In the genomic region with DNA sequence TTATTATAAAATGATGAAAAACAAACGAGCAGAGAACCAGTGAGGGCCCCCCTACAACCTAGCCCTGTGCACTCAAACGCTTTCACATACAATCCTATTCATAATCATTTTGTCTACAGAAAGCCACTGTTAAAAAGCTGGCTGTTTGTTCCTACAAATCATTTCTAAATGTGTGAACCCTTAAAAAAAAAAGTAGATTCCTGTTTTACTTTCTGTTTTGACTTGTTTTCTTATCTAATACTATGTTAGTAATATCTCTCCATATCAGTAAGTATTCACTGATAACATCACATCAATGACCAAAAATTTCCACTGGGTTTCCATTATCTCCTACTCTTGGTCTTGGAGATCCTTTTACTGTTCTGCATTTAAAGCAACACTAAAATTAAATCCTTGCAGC, we compare ENCODE assay signal across 1 cellular context.
TF ChIP-seq lines count a peak whose summit lies in the region.

No MANE protein-coding gene starts in this region.

TF ChIP-seq in GM23338, 12 proteins besides CTCF, POLR2A, EP300 and RAD21 (continued from another document):
- TF ChIP-seq, protein P1, sequence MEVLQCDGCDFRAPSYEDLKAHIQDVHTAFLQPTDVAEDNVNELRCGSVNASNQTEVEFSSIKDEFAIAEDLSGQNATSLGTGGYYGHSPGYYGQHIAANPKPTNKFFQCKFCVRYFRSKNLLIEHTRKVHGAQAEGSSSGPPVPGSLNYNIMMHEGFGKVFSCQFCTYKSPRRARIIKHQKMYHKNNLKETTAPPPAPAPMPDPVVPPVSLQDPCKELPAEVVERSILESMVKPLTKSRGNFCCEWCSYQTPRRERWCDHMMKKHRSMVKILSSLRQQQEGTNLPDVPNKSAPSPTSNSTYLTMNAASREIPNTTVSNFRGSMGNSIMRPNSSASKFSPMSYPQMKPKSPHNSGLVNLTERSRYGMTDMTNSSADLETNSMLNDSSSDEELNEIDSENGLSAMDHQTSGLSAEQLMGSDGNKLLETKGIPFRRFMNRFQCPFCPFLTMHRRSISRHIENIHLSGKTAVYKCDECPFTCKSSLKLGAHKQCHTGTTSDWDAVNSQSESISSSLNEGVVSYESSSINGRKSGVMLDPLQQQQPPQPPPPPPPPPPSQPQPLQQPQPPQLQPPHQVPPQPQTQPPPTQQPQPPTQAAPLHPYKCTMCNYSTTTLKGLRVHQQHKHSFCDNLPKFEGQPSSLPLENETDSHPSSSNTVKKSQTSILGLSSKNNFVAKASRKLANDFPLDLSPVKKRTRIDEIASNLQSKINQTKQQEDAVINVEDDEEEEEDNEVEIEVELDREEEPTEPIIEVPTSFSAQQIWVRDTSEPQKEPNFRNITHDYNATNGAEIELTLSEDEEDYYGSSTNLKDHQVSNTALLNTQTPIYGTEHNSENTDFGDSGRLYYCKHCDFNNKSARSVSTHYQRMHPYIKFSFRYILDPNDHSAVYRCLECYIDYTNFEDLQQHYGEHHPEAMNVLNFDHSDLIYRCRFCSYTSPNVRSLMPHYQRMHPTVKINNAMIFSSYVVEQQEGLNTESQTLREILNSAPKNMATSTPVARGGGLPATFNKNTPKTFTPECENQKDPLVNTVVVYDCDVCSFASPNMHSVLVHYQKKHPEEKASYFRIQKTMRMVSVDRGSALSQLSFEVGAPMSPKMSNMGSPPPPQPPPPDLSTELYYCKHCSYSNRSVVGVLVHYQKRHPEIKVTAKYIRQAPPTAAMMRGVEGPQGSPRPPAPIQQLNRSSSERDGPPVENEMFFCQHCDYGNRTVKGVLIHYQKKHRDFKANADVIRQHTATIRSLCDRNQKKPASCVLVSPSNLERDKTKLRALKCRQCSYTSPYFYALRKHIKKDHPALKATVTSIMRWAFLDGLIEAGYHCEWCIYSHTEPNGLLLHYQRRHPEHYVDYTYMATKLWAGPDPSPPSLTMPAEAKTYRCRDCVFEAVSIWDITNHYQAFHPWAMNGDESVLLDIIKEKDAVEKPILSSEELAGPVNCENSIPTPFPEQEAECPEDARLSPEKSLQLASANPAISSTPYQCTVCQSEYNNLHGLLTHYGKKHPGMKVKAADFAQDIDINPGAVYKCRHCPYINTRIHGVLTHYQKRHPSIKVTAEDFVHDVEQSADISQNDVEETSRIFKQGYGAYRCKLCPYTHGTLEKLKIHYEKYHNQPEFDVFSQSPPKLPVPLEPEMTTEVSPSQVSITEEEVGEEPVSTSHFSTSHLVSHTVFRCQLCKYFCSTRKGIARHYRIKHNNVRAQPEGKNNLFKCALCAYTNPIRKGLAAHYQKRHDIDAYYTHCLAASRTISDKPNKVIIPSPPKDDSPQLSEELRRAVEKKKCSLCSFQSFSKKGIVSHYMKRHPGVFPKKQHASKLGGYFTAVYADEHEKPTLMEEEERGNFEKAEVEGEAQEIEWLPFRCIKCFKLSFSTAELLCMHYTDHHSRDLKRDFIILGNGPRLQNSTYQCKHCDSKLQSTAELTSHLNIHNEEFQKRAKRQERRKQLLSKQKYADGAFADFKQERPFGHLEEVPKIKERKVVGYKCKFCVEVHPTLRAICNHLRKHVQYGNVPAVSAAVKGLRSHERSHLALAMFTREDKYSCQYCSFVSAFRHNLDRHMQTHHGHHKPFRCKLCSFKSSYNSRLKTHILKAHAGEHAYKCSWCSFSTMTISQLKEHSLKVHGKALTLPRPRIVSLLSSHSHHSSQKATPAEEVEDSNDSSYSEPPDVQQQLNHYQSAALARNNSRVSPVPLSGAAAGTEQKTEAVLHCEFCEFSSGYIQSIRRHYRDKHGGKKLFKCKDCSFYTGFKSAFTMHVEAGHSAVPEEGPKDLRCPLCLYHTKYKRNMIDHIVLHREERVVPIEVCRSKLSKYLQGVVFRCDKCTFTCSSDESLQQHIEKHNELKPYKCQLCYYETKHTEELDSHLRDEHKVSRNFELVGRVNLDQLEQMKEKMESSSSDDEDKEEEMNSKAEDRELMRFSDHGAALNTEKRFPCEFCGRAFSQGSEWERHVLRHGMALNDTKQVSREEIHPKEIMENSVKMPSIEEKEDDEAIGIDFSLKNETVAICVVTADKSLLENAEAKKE (CRISPR knock-in tag; IDR thresholded peaks at IDR 0.05) = no peak
